Comparison of ENCODE assay signal across 8 cellular contexts in genomic region chr9:128322342-128323191, GRCh38. TPM values are rescaled to one million over a fixed set of nuclear protein-coding genes. Genes with fewer than 3 reads are reported as not detected.
DNase-seq lines count a peak whose midpoint lies in the region; ATAC-seq and TF ChIP-seq lines count a peak whose summit lies in the region.

Gene COQ4, plus strand, starts transcription at chr9:128322839. Its CDS starts 20 bp downstream, at chr9:128322859.
Gene TRUB2, minus strand, starts transcription at chr9:128322447. Its CDS starts 39 bp downstream, at chr9:128322408.

- TF ChIP-seq CTCF in DOHH2 (IDR thresholded peaks at IDR 0.05; ENCODE audit: low read depth, low read length, poor library complexity, severe bottlenecking) (peak; percentile 21), GM23338 (conservative IDR thresholded peaks at IDR 0.05; ENCODE audit: low read depth in 2 of 2) (no peak)

- H3F3A ChIP-seq in DOHH2 (ENCODE audit: control insufficient read depth, insufficient read depth) (no peaks in the 10 kb centered on the region), GM23338 (replicated peaks; ENCODE audit: low read depth) (peaks cover 5% of the 10 kb centered on the region; the same call in 1 of the 2 replicates)

- H3K9me2 ChIP-seq in DOHH2 (replicated peaks; ENCODE audit: control insufficient read depth, low read length) (no peaks in the 10 kb centered on the region), GM23338 (ENCODE audit: insufficient read depth) (no peaks in the 10 kb centered on the region)

- H3K4me3 ChIP-seq in DOHH2 (ENCODE audit: low read length) (peak within 1 kb of the TSS; percentile 93), GM23338 (peak within 1 kb of the TSS; percentile 99)

- H3K4me1 ChIP-seq in DOHH2 (ENCODE audit: control insufficient read depth, low read length) (peaks cover 23% of the 10 kb centered on the region), GM23338 (ENCODE audit: insufficient read depth) (peaks cover 7% of the 10 kb centered on the region)

- H3K4me2 ChIP-seq in DOHH2 (ENCODE audit: low read length) (peak within 1 kb of the TSS; percentile 84), GM23338 (peak within 1 kb of the TSS; percentile 84)

- H3K4me1 Mint-ChIP-seq in GM23338: no peaks in the 10 kb centered on the region
- H3K4me1 Mint-ChIP-seq in activated T-helper 1 cell treated with anti-CD3 and anti-CD28 coated beads, Interleukin-12 subunit alpha, Interleukin-12 subunit beta, Interleukin-2, Interleukin-4 antibody, amounts not matched to agents 30 ng/mL and 10 ng/mL and 1 ng/mL, durations not matched to agents 14 hours and 24 hours and 36 hours (ENCODE audit: low read depth): peaks cover 12% of the 10 kb centered on the region
- H3K4me1 Mint-ChIP-seq in naive B cell: peaks cover 15 to 38% (median 29%) of the 10 kb centered on the region in 3 donors
- H3K4me1 Mint-ChIP-seq in stimulated activated effector memory CD8-positive, alpha-beta T cell treated with anti-CD3 and anti-CD28 coated beads, Interleukin-12 subunit alpha, Interleukin-12 subunit beta, amount 100 ng/mL, for 72 hours: peaks cover 6% of the 10 kb centered on the region

- DNase-seq in GM23338 (ENCODE audit: low spot score) (peak; percentile 98), LHCN-M2 (ENCODE audit: low read depth) (peak; percentile 93), RPMI7951 (ENCODE audit: low read depth) (peak; percentile 92), fibroblast of gingiva (ENCODE audit: low read depth) (peak; percentile 93), naive B cell (peak; percentile 93)
- peak; percentile 91 for DNase-seq in activated T-helper 1 cell treated with anti-CD3 and anti-CD28 coated beads, Interleukin-12 subunit alpha, Interleukin-12 subunit beta, Interleukin-2, Interleukin-4 antibody, amounts not matched to agents 30 ng/mL and 10 ng/mL and 1 ng/mL, durations not matched to agents 14 hours and 24 hours and 36 hours (ENCODE audit: low spot score)
- peak; percentile 87 to 96 for DNase-seq in stimulated activated effector memory CD8-positive, alpha-beta T cell treated with anti-CD3 and anti-CD28 coated beads, Interleukin-12 subunit alpha, Interleukin-12 subunit beta, amount 100 ng/mL, for 72 hours (ENCODE audit: low spot score in 2 of 2)

- no peaks in the 10 kb centered on the region for H3K27me3 ChIP-seq in DOHH2 (ENCODE audit: control insufficient read depth, low read length)
- H3K27me3 ChIP-seq in GM23338 (ENCODE audit: insufficient read depth): no peaks in the 10 kb centered on the region

- H3K9me3 ChIP-seq in DOHH2 (ENCODE audit: control insufficient read depth, insufficient read depth, low read length): no peaks in the 10 kb centered on the region

- H3K36me3 ChIP-seq in DOHH2 (ENCODE audit: control insufficient read depth, low read length) (peaks cover 30% of the 10 kb centered on the region), GM23338 (ENCODE audit: insufficient read depth) (peaks cover 6% of the 10 kb centered on the region; the same call in 1 of the 2 replicates)

- peak within 1 kb of the TSS; percentile 97 for H3K27ac Mint-ChIP-seq in GM23338
- H3K27ac Mint-ChIP-seq in activated T-helper 1 cell treated with anti-CD3 and anti-CD28 coated beads, Interleukin-12 subunit alpha, Interleukin-12 subunit beta, Interleukin-2, Interleukin-4 antibody, amounts not matched to agents 30 ng/mL and 10 ng/mL and 1 ng/mL, durations not matched to agents 14 hours and 24 hours and 36 hours: peak within 1 kb of the TSS; percentile 100
- H3K27ac Mint-ChIP-seq in naive B cell: peak within 1 kb of the TSS; percentile 96 to 99 (median 97)
- peak within 1 kb of the TSS; percentile 96 for H3K27ac Mint-ChIP-seq in stimulated activated effector memory CD8-positive, alpha-beta T cell treated with anti-CD3 and anti-CD28 coated beads, Interleukin-12 subunit alpha, Interleukin-12 subunit beta, amount 100 ng/mL, for 72 hours

- H3K27ac ChIP-seq in DOHH2 (ENCODE audit: low read depth, low read length) (peak within 1 kb of the TSS; percentile 71), GM23338 (ENCODE audit: low read depth) (peak within 1 kb of the TSS; percentile 92)

- H3K36me3 Mint-ChIP-seq in GM23338 (ENCODE audit: low read depth): peaks cover 19% of the 10 kb centered on the region
- peaks cover 7% of the 10 kb centered on the region for H3K36me3 Mint-ChIP-seq in activated T-helper 1 cell treated with anti-CD3 and anti-CD28 coated beads, Interleukin-12 subunit alpha, Interleukin-12 subunit beta, Interleukin-2, Interleukin-4 antibody, amounts not matched to agents 30 ng/mL and 10 ng/mL and 1 ng/mL, durations not matched to agents 14 hours and 24 hours and 36 hours (ENCODE audit: low read depth)
- no peaks in the 10 kb centered on the region for H3K36me3 Mint-ChIP-seq in naive B cell
- H3K36me3 Mint-ChIP-seq in stimulated activated effector memory CD8-positive, alpha-beta T cell treated with anti-CD3 and anti-CD28 coated beads, Interleukin-12 subunit alpha, Interleukin-12 subunit beta, amount 100 ng/mL, for 72 hours: peaks cover 70% of the 10 kb centered on the region

- intact Hi-C loops in activated T-helper 1 cell treated with anti-CD3 and anti-CD28 coated beads, Interleukin-12 subunit alpha, Interleukin-12 subunit beta, Interleukin-2, Interleukin-4 antibody, amounts not matched to agents 30 ng/mL and 10 ng/mL and 1 ng/mL, durations not matched to agents 14 hours and 24 hours and 36 hours (cut with micrococcal nuclease): loop anchor here (1.0 to 5.0 kb wide), 16 partner anchors 18 to 626 kb away; partner anchors contain the start of genes BBLN, CERCAM, CIZ1 and GOLGA2

- peak within 1 kb of the TSS; percentile 94 for H3K4me3 Mint-ChIP-seq in GM23338
- peak within 1 kb of the TSS; percentile 98 for H3K4me3 Mint-ChIP-seq in activated T-helper 1 cell treated with anti-CD3 and anti-CD28 coated beads, Interleukin-12 subunit alpha, Interleukin-12 subunit beta, Interleukin-2, Interleukin-4 antibody, amounts not matched to agents 30 ng/mL and 10 ng/mL and 1 ng/mL, durations not matched to agents 14 hours and 24 hours and 36 hours
- peak within 1 kb of the TSS; percentile 94 to 99 (median 97) for H3K4me3 Mint-ChIP-seq in naive B cell
- peak within 1 kb of the TSS; percentile 83 for H3K4me3 Mint-ChIP-seq in stimulated activated effector memory CD8-positive, alpha-beta T cell treated with anti-CD3 and anti-CD28 coated beads, Interleukin-12 subunit alpha, Interleukin-12 subunit beta, amount 100 ng/mL, for 72 hours

- H3K79me2 ChIP-seq in DOHH2 (ENCODE audit: control insufficient read depth, low read length) (peaks cover 47% of the 10 kb centered on the region), GM23338 (replicated peaks; ENCODE audit: insufficient read depth) (peaks cover 18% of the 10 kb centered on the region)

- ATAC-seq in GM23338: peak; percentile 92
- peak; percentile 87 to 89 for ATAC-seq in naive B cell (ENCODE audit: low read depth in 2 of 2)
- ATAC-seq in stimulated activated effector memory CD8-positive, alpha-beta T cell treated with anti-CD3 and anti-CD28 coated beads, Interleukin-12 subunit alpha, Interleukin-12 subunit beta, amount 100 ng/mL, for 72 hours: peak; percentile 92

- H3K9me3 Mint-ChIP-seq in GM23338 (no peaks in the 10 kb centered on the region), naive B cell (no peaks in the 10 kb centered on the region)
- H3K9me3 Mint-ChIP-seq in activated T-helper 1 cell treated with anti-CD3 and anti-CD28 coated beads, Interleukin-12 subunit alpha, Interleukin-12 subunit beta, Interleukin-2, Interleukin-4 antibody, amounts not matched to agents 30 ng/mL and 10 ng/mL and 1 ng/mL, durations not matched to agents 14 hours and 24 hours and 36 hours: no peaks in the 10 kb centered on the region
- H3K9me3 Mint-ChIP-seq in stimulated activated effector memory CD8-positive, alpha-beta T cell treated with anti-CD3 and anti-CD28 coated beads, Interleukin-12 subunit alpha, Interleukin-12 subunit beta, amount 100 ng/mL, for 72 hours: no peaks in the 10 kb centered on the region

- H2AFZ ChIP-seq in GM23338: peak within 1 kb of the TSS; percentile 66

- H4K20me1 ChIP-seq in DOHH2 (ENCODE audit: control insufficient read depth, insufficient read depth, low read depth, low read length) (no peaks in the 10 kb centered on the region), GM23338 (replicated peaks; ENCODE audit: insufficient read depth) (no peaks in the 10 kb centered on the region; the same call in none of the 2 replicates)

- H3K27me3 Mint-ChIP-seq in GM23338 (ENCODE audit: insufficient read depth, low read depth, poor library complexity): peaks cover 13% of the 10 kb centered on the region
- H3K27me3 Mint-ChIP-seq in activated T-helper 1 cell treated with anti-CD3 and anti-CD28 coated beads, Interleukin-12 subunit alpha, Interleukin-12 subunit beta, Interleukin-2, Interleukin-4 antibody, amounts not matched to agents 30 ng/mL and 10 ng/mL and 1 ng/mL, durations not matched to agents 14 hours and 24 hours and 36 hours (ENCODE audit: insufficient read depth): peaks cover 2% of the 10 kb centered on the region
- no peaks in the 10 kb centered on the region for H3K27me3 Mint-ChIP-seq in naive B cell

TF ChIP-seq in GM23338, 12 proteins besides CTCF, POLR2A, EP300 and RAD21 (continues in another document):
- TF ChIP-seq CREB1 (CRISPR knock-in tag; IDR thresholded peaks at IDR 0.05; ENCODE audit: low read depth) (peak; percentile 69; the same call in 1 of the 2 replicates), ZNF114 (CRISPR knock-in tag; IDR thresholded peaks at IDR 0.05) (no peak), NANOG (IDR thresholded peaks at IDR 0.05; ENCODE audit: borderline replicate concordance) (no peak), POLR2AphosphoS5 (IDR thresholded peaks at IDR 0.05; ENCODE audit: low read depth) (peak; percentile 50)

RNA-seq across cellular contexts. Expression of gene COQ4, which starts in this region (rescaled TPM):
- 29.2 and 35.3 TPM in 2 replicates for total RNA-seq in GM23338 (2014; rRNA removed; shearing (Covaris generic))
- 34.5 and 37.0 TPM in 2 replicates for polyA plus RNA-seq in GM23338 (2016; fragmentation: Nextera tagmentation; extraction: Ambion mirVana)
- 32.9 and 40.1 TPM in 2 replicates for total RNA-seq in LHCN-M2 (2014; rRNA removed)
- polyA plus RNA-seq in LHCN-M2 (2012): 37.8 TPM
- 39.4 and 43.6 TPM in 2 replicates for total RNA-seq in RPMI7951 (2014; rRNA removed; shearing (Covaris generic))
- 59.0 and 59.5 TPM in 2 replicates for total RNA-seq in activated T-helper 1 cell treated with anti-CD3 and anti-CD28 coated beads, Interleukin-12 subunit alpha, Interleukin-12 subunit beta, Interleukin-2, Interleukin-4 antibody, amounts not matched to agents 30 ng/mL and 10 ng/mL and 1 ng/mL, durations not matched to agents 14 hours and 24 hours and 36 hours
- 10 to 100 TPM; 25.5 to 37.5 (median 31.3) TPM for polyA plus RNA-seq in naive B cell (ENCODE audit: low read depth in 6 of 6)

RNA-seq across cellular contexts. Expression of gene TRUB2, which starts in this region (rescaled TPM):
- total RNA-seq in GM23338 (2014; rRNA removed; shearing (Covaris generic)): 12.0 and 15.4 TPM in 2 replicates
- polyA plus RNA-seq in GM23338 (2016; fragmentation: Nextera tagmentation; extraction: Ambion mirVana): 29.4 and 31.4 TPM in 2 replicates
- 15.6 and 19.2 TPM in 2 replicates for total RNA-seq in LHCN-M2 (2014; rRNA removed)
- polyA plus RNA-seq in LHCN-M2 (2012): 31.5 TPM
- total RNA-seq in RPMI7951 (2014; rRNA removed; shearing (Covaris generic)): 9.3 and 14.4 TPM in 2 replicates
- 41.8 and 44.0 TPM in 2 replicates for total RNA-seq in activated T-helper 1 cell treated with anti-CD3 and anti-CD28 coated beads, Interleukin-12 subunit alpha, Interleukin-12 subunit beta, Interleukin-2, Interleukin-4 antibody, amounts not matched to agents 30 ng/mL and 10 ng/mL and 1 ng/mL, durations not matched to agents 14 hours and 24 hours and 36 hours
- 10 to 100 TPM; 12.7 to 23.4 (median 22.1) TPM for polyA plus RNA-seq in naive B cell (ENCODE audit: low read depth in 6 of 6)

Comparison
In these comparisons a context has a peak if more than half of its experiments do, and no peak if none do; other contexts are left out.
1. Peak in every context shown above with its lines: DNase-seq, ATAC-seq, H3K4me3 ChIP-seq and H3K27ac ChIP-seq.